ENCODE assay signal across 27 cellular contexts in the genomic region with DNA sequence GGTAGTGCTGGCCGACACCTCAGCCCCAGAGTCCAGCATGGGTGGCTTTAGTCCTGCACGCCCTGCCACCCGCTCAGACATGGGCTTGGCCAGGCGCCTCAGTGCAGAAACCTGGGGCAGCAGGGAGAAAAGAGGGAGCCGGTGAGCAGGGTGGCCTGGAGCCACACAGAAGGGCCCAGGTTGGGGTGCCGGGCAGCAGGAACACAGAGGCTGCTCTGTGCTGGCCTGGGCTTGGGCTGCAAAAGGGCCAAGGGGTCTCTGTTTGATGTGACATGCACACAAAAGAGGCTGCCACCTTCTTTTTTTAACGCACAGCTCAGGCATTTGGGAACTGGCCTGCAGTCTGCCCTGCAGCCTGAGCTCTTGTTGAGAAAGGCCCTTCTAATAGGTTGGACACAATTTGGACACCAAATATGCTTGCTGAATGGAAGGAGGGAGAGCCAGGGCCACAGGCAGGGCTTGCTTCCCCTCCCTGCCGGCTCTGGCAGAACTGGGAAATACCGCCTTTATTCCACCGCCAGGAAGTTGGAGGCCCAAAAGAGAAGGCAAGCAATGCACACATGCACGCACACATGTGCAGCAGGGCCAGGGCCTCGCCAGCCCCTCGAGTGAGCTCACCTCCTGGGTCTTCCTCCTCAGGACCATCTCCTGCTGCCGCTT.
"Had no signal": no experiment of that assay in that cellular context is flagged by ENCODE, and none has a peak within 500 bp of the region (broad histone marks: within the 10 kb centered on the region; RNA-seq: fewer than 3 reads in every experiment).

No MANE protein-coding gene starts in this region.

- DNase-seq: activated CD4-positive, alpha-beta T cell treated with anti-CD3 and anti-CD28 coated beads for 1 hour; activated CD4-positive, alpha-beta T cell treated with anti-CD3 and anti-CD28 coated beads, Interleukin-2, amount 50 U/mL, for 1 hour; activated CD8-positive, alpha-beta memory T cell treated with anti-CD3 and anti-CD28 coated beads, Interleukin-2, amount 10 ng/mL, durations not matched to agents 7 days and 5 days; activated CD8-positive, alpha-beta T cell treated with anti-CD3 and anti-CD28 coated beads, Interleukin-2, amount 10 ng/mL, durations not matched to agents 7 days and 5 days; activated effector memory CD4-positive, alpha-beta T cell treated with Interleukin-2 at 50 U/mL for 16 hours; activated naive CD4-positive, alpha-beta T cell treated with Interleukin-2 at 50 U/mL for 16 hours; brain microvascular endothelial cell; endodermal cell; foreskin keratinocyte; heart left ventricle; left ventricle myocardium inferior; mucosa of descending colon; occipital lobe; right lobe of liver; stimulated activated CD4-positive, alpha-beta T cell treated with anti-CD3 and anti-CD28 coated beads, Interleukin-4, amount 100 ng/mL, for 1 hour; SW 1271; T1000; thyroid gland; upper lobe of left lung had no signal

- H3K27ac Mint-ChIP-seq: activated CD8-positive, alpha-beta memory T cell treated with anti-CD3 and anti-CD28 coated beads, Interleukin-2, amount 10 ng/mL, durations not matched to agents 7 days and 5 days; activated CD8-positive, alpha-beta T cell treated with anti-CD3 and anti-CD28 coated beads, Interleukin-2, amount 10 ng/mL, durations not matched to agents 7 days and 5 days; activated naive CD8-positive, alpha-beta T cell; endodermal cell; nephron; stimulated activated naive CD8-positive, alpha-beta T cell treated with anti-CD3 and anti-CD28 coated beads, Interleukin-15, Interleukin-2, amounts not matched to agents 100 ng/mL and 50 ng/mL, for 24 hours; T-helper 1 cell treated with Interleukin-12 subunit alpha and Interleukin-12 subunit beta and Interleukin-4 antibody, amounts not matched to agents 30 μg/mL and 1 μg/mL, for 36 hours; WTC11 had no signal

- H3K27me3 Mint-ChIP-seq: activated CD8-positive, alpha-beta memory T cell treated with anti-CD3 and anti-CD28 coated beads, Interleukin-2, amount 10 ng/mL, durations not matched to agents 7 days and 5 days; activated naive CD8-positive, alpha-beta T cell; stimulated activated naive CD8-positive, alpha-beta T cell treated with anti-CD3 and anti-CD28 coated beads, Interleukin-15, Interleukin-2, amounts not matched to agents 100 ng/mL and 50 ng/mL, for 24 hours had no signal

- H3K4me3 Mint-ChIP-seq: activated CD8-positive, alpha-beta memory T cell treated with anti-CD3 and anti-CD28 coated beads, Interleukin-2, amount 10 ng/mL, durations not matched to agents 7 days and 5 days; activated CD8-positive, alpha-beta T cell treated with anti-CD3 and anti-CD28 coated beads, Interleukin-2, amount 10 ng/mL, durations not matched to agents 7 days and 5 days; activated naive CD8-positive, alpha-beta T cell; endodermal cell; nephron; stimulated activated naive CD8-positive, alpha-beta T cell treated with anti-CD3 and anti-CD28 coated beads, Interleukin-15, Interleukin-2, amounts not matched to agents 100 ng/mL and 50 ng/mL, for 24 hours; T-helper 1 cell treated with Interleukin-12 subunit alpha and Interleukin-12 subunit beta and Interleukin-4 antibody, amounts not matched to agents 30 μg/mL and 1 μg/mL, for 36 hours; WTC11 had no signal

- H3K36me3 Mint-ChIP-seq: activated naive CD8-positive, alpha-beta T cell had no signal

- ATAC-seq: activated CD8-positive, alpha-beta memory T cell treated with anti-CD3 and anti-CD28 coated beads, Interleukin-2, amount 10 ng/mL, durations not matched to agents 7 days and 5 days; activated CD8-positive, alpha-beta T cell treated with anti-CD3 and anti-CD28 coated beads, Interleukin-2, amount 10 ng/mL, durations not matched to agents 7 days and 5 days; esophagus mucosa; foreskin keratinocyte; heart left ventricle; mucosa of descending colon; right lobe of liver; WTC11 had no signal

- H3K4me3 ChIP-seq: heart left ventricle, left ventricle myocardium inferior, lung, mucosa of descending colon, right lobe of liver, thyroid gland, upper lobe of left lung, vagina had no signal

- H3K9me3 Mint-ChIP-seq: endodermal cell; nephron; stimulated activated naive CD8-positive, alpha-beta T cell treated with anti-CD3 and anti-CD28 coated beads, Interleukin-15, Interleukin-2, amounts not matched to agents 100 ng/mL and 50 ng/mL, for 24 hours; T-helper 1 cell treated with Interleukin-12 subunit alpha and Interleukin-12 subunit beta and Interleukin-4 antibody, amounts not matched to agents 30 μg/mL and 1 μg/mL, for 36 hours; WTC11 had no signal

- H3K4me1 Mint-ChIP-seq: activated CD8-positive, alpha-beta memory T cell treated with anti-CD3 and anti-CD28 coated beads, Interleukin-2, amount 10 ng/mL, durations not matched to agents 7 days and 5 days; endodermal cell; nephron; WTC11 had no signal
